Comparison of ENCODE assay signal across 11 cellular contexts in genomic region chr9:124840300-124840833, GRCh38. TPM values are rescaled to one million over a fixed set of nuclear protein-coding genes. Genes with fewer than 3 reads are reported as not detected.
A peak's percentile ranks its signal among the peaks of the same experiment; 100 is the strongest.
DNase-seq lines count a peak whose midpoint lies in the region; ATAC-seq and TF ChIP-seq lines count a peak whose summit lies in the region.
"Had no signal": no experiment of that assay in that cellular context is flagged by ENCODE, and none has a peak within 500 bp of the region (broad histone marks: within the 10 kb centered on the region; RNA-seq: fewer than 3 reads in every experiment).

No MANE protein-coding gene starts in this region.

- no peak overlapping the region for H3K4me3 Mint-ChIP-seq in osteocyte (ENCODE audit: unreplicated experiment)
- no peak overlapping the region for H3K4me3 Mint-ChIP-seq in activated CD8-positive, alpha-beta memory T cell treated with anti-CD3 and anti-CD28 coated beads, Interleukin-2, amount 10 ng/mL, durations not matched to agents 7 days and 5 days

- peaks cover 29% of the 10 kb centered on the region for H3K4me1 Mint-ChIP-seq in osteocyte (ENCODE audit: unreplicated experiment)
- H3K4me1 Mint-ChIP-seq in activated CD8-positive, alpha-beta memory T cell treated with anti-CD3 and anti-CD28 coated beads, Interleukin-2, amount 10 ng/mL, durations not matched to agents 7 days and 5 days = no peaks in the 10 kb centered on the region

- CTCF ChIA-PET in activated CD8-positive, alpha-beta memory T cell treated with anti-CD3 and anti-CD28 coated beads, Interleukin-2, amount 10 ng/mL, durations not matched to agents 7 days and 5 days (lab: Charles Lee) = interaction anchor here (0.7 to 3.1 kb wide), 4 partner anchors 13 to 94 kb away, joined by 3 to 35 read pairs (median 3); partner anchors contain the start of genes NR6A1 and WDR38

- no peaks in the 10 kb centered on the region for H3K79me2 ChIP-seq in Loucy (ENCODE audit: insufficient read depth, low read length)

- no peaks in the 10 kb centered on the region for H3K9me3 ChIP-seq in Loucy (ENCODE audit: insufficient read depth, low read depth, low read length)
- H3K9me3 ChIP-seq: ovary had no signal

- no peak for ATAC-seq in GM19463 (IDR thresholded peaks at IDR 0.05; ENCODE audit: unreplicated experiment)
- ATAC-seq in activated CD8-positive, alpha-beta memory T cell treated with anti-CD3 and anti-CD28 coated beads, Interleukin-2, amount 10 ng/mL, durations not matched to agents 7 days and 5 days = no peak

- peak; percentile 60 for DNase-seq in ELR (ENCODE audit: low read depth)
- no peak for DNase-seq in choroid plexus epithelial cell (ENCODE audit: low read depth)
- DNase-seq in osteocyte (ENCODE audit: extremely low spot score, unreplicated experiment) = no peak
- DNase-seq in NCI-H510A treated with DMSO at 0.1 percent for 48 hours (lab: John Stamatoyannopoulos, UW) = no peak
- DNase-seq in activated CD8-positive, alpha-beta memory T cell treated with anti-CD3 and anti-CD28 coated beads, Interleukin-2, amount 10 ng/mL, durations not matched to agents 7 days and 5 days = no peak
- DNase-seq in NCI-H2029 treated with DMSO at 0.1 percent for 48 hours (lab: John Stamatoyannopoulos, UW) = no peak
- DNase-seq: activated T-cell treated with anti-CD3 and anti-CD28 coated beads, Interleukin-2, amount 50 U/mL, for 1 hour; T-helper 9 cell had no signal

- H3K27me3 ChIP-seq in Loucy (ENCODE audit: insufficient read depth, low read length, poor library complexity, severe bottlenecking) = no peaks in the 10 kb centered on the region
- H3K27me3 ChIP-seq: ovary had no signal

- H3K4me2 ChIP-seq in Loucy (ENCODE audit: low read depth, low read length, poor library complexity, severe bottlenecking) = no peak overlapping the region

- no peaks in the 10 kb centered on the region for H3K9me2 ChIP-seq in Loucy (replicated peaks; ENCODE audit: low read depth, low read length)

- no peak overlapping the region for H2AFZ ChIP-seq in Loucy (ENCODE audit: low read length)

- TF ChIP-seq CTCF in Loucy (conservative IDR thresholded peaks at IDR 0.05; ENCODE audit: low read length) = peak; percentile 68
- TF ChIP-seq CTCF in choroid plexus epithelial cell (conservative IDR thresholded peaks at IDR 0.05; ENCODE audit: low read depth, low read length) = peak; percentile 63
- peak; percentile 43 for TF ChIP-seq CTCF in osteocyte (IDR thresholded peaks at IDR 0.05)

- H3F3A ChIP-seq in Loucy (ENCODE audit: low read depth) = no peaks in the 10 kb centered on the region

- no peaks in the 10 kb centered on the region for H3K9me3 Mint-ChIP-seq in osteocyte (ENCODE audit: unreplicated experiment)
- no peaks in the 10 kb centered on the region for H3K9me3 Mint-ChIP-seq in activated CD8-positive, alpha-beta memory T cell treated with anti-CD3 and anti-CD28 coated beads, Interleukin-2, amount 10 ng/mL, durations not matched to agents 7 days and 5 days (ENCODE audit: low read depth)

- H3K9ac ChIP-seq in Loucy (ENCODE audit: low read depth, low read length, poor library complexity, severe bottlenecking) = no peak overlapping the region

- H4K20me1 ChIP-seq in Loucy (ENCODE audit: insufficient read depth, low read length, poor library complexity, severe bottlenecking) = no peaks in the 10 kb centered on the region

- H3K4me3 ChIP-seq in Loucy (ENCODE audit: low read length, poor library complexity, severe bottlenecking) (no peak overlapping the region), choroid plexus epithelial cell (ENCODE audit: low read depth, low read length) (no peak overlapping the region)
- H3K4me3 ChIP-seq: ovary had no signal

- H3K4me1 ChIP-seq in Loucy (ENCODE audit: insufficient read depth, low read length, poor library complexity, severe bottlenecking) = no peaks in the 10 kb centered on the region

- no peaks in the 10 kb centered on the region for H3K36me3 ChIP-seq in Loucy (ENCODE audit: insufficient read depth, low read length)
- H3K36me3 ChIP-seq: ovary had no signal

- no peak overlapping the region for H3K27ac Mint-ChIP-seq in osteocyte (ENCODE audit: unreplicated experiment)
- no peak overlapping the region for H3K27ac Mint-ChIP-seq in activated CD8-positive, alpha-beta memory T cell treated with anti-CD3 and anti-CD28 coated beads, Interleukin-2, amount 10 ng/mL, durations not matched to agents 7 days and 5 days

- H3K36me3 Mint-ChIP-seq in osteocyte (ENCODE audit: unreplicated experiment) = no peaks in the 10 kb centered on the region
- H3K36me3 Mint-ChIP-seq in activated CD8-positive, alpha-beta memory T cell treated with anti-CD3 and anti-CD28 coated beads, Interleukin-2, amount 10 ng/mL, durations not matched to agents 7 days and 5 days = no peaks in the 10 kb centered on the region

- H3K27me3 Mint-ChIP-seq in osteocyte (ENCODE audit: unreplicated experiment) = no peaks in the 10 kb centered on the region
- peaks cover 22% of the 10 kb centered on the region for H3K27me3 Mint-ChIP-seq in activated CD8-positive, alpha-beta memory T cell treated with anti-CD3 and anti-CD28 coated beads, Interleukin-2, amount 10 ng/mL, durations not matched to agents 7 days and 5 days

RNA-seq across cellular contexts. Expression of gene WDR38, which starts 12.9 kb away (rescaled TPM):
- total RNA-seq in osteocyte = not detected in 2 replicates
- total RNA-seq in activated CD8-positive, alpha-beta memory T cell treated with anti-CD3 and anti-CD28 coated beads, Interleukin-2, amount 10 ng/mL, durations not matched to agents 7 days and 5 days = not detected

RNA-seq across cellular contexts. Expression of gene RPL35, which starts 21.4 kb away (rescaled TPM):
- 885 and 912 TPM in 2 replicates for total RNA-seq in osteocyte
- 1,000 to 10,000 TPM; 1,421 to 1,557 TPM for total RNA-seq in activated CD8-positive, alpha-beta memory T cell treated with anti-CD3 and anti-CD28 coated beads, Interleukin-2, amount 10 ng/mL, durations not matched to agents 7 days and 5 days

RNA-seq across cellular contexts. Expression of gene ARPC5L, which starts 21.6 kb away (rescaled TPM):
- 22.5 and 22.8 TPM in 2 replicates for total RNA-seq in osteocyte
- total RNA-seq in activated CD8-positive, alpha-beta memory T cell treated with anti-CD3 and anti-CD28 coated beads, Interleukin-2, amount 10 ng/mL, durations not matched to agents 7 days and 5 days = 10 to 100 TPM; 79.1 to 90.6 TPM
